Comparison of ENCODE assay signal across 8 cellular contexts in genomic region chr10:13717936-13718772, GRCh38.
DNase-seq lines count a peak whose midpoint lies in the region; ATAC-seq, FAIRE-seq and TF ChIP-seq lines count a peak whose summit lies in the region.

No MANE protein-coding gene starts in this region.

- ATAC-seq in GM21360 (IDR thresholded peaks at IDR 0.05; ENCODE audit: unreplicated experiment): no peak

- 2 to 19% (median 6%) methylated on average over 22 to 26 of the region's 26 CpGs for WGBS in small intestine, 3 donors

- no peak overlapping the region for H3K9ac ChIP-seq in Karpas-422 (ENCODE audit: low read length)

- H3K27me3 ChIP-seq in HL-60 (ENCODE audit: insufficient read depth, poor library complexity, severe bottlenecking): no peaks in the 10 kb centered on the region
- H3K27me3 ChIP-seq in small intestine (ENCODE audit: control insufficient read depth in 2 of 2, insufficient read depth in 2 of 2, low read length in 2 of 2): no peaks in the 10 kb centered on the region
- no peaks in the 10 kb centered on the region for H3K27me3 ChIP-seq in Karpas-422 (ENCODE audit: low read length)

- DNase-seq in EH (ENCODE audit: low read depth) (peak; percentile 90), HL-60 (ENCODE audit: low read depth in 1 of 2, low spot score in 1 of 2) (peak; percentile 43 to 82), T follicular helper cell (ENCODE audit: low read depth) (peak; percentile 12), astrocyte of the spinal cord (ENCODE audit: low read depth, low spot score) (peak; percentile 97), hypothalamus (lab: John Stamatoyannopoulos, UW) (peak in 35 of 51 donors; percentile 9 to 67 (median 39)), small intestine (peak; percentile 42), Karpas-422 (no peak)

- H3K27ac ChIP-seq in HL-60 (replicated peaks) (peak overlapping the region; percentile 72), small intestine (ENCODE audit: low read depth in 1 of 2, low read length in 1 of 2) (peak overlapping the region in 1 of 2 donors; percentile 47), Karpas-422 (ENCODE audit: low read length) (no peak overlapping the region)

- in situ Hi-C loops in astrocyte of the spinal cord (cut with HindIII; ENCODE audit: low sequenced_read_pairs): no loop called here

- TF ChIP-seq CTCF in HL-60 (IDR thresholded peaks at IDR 0.05; ENCODE audit: insufficient read depth, low read length) (no peak), astrocyte of the spinal cord (IDR thresholded peaks at IDR 0.05; ENCODE audit: low read depth, low read length) (no peak)

- H3K9me2 ChIP-seq in Karpas-422 (replicated peaks; ENCODE audit: insufficient read depth, low read length): no peaks in the 10 kb centered on the region

- peaks cover 0 to 3% of the 10 kb centered on the region in 2 donors for H3K4me1 ChIP-seq in small intestine (ENCODE audit: control insufficient read depth in 2 of 2, insufficient read depth in 1 of 2, low read depth in 1 of 2, low read length in 1 of 2)
- peaks cover 4% of the 10 kb centered on the region for H3K4me1 ChIP-seq in Karpas-422 (ENCODE audit: low read length)

- H3K79me2 ChIP-seq in Karpas-422 (ENCODE audit: low read length): no peaks in the 10 kb centered on the region

- no peak overlapping the region for H3K4me2 ChIP-seq in Karpas-422 (ENCODE audit: low read depth, low read length, poor library complexity, severe bottlenecking)

- H4K20me1 ChIP-seq in Karpas-422 (ENCODE audit: insufficient read depth, low read depth, low read length): no peaks in the 10 kb centered on the region

- H3K4me3 ChIP-seq in HL-60 (replicated peaks; ENCODE audit: insufficient read depth, low read length) (peak overlapping the region; percentile 21), astrocyte of the spinal cord (ENCODE audit: low read depth, low read length) (no peak overlapping the region), small intestine (ENCODE audit: low read depth in 1 of 2, low read length in 2 of 2) (peak overlapping the region in 1 of 2 donors; percentile 4), Karpas-422 (ENCODE audit: low read length) (no peak overlapping the region)

- FAIRE-seq in small intestine (lab: Jason Lieb, UNC): no peak

- no peak overlapping the region for H2AFZ ChIP-seq in Karpas-422 (ENCODE audit: low read length)

- no peaks in the 10 kb centered on the region for H3K9me3 ChIP-seq in small intestine (ENCODE audit: control insufficient read depth, low read depth)
- H3K9me3 ChIP-seq in Karpas-422 (ENCODE audit: low read length): no peaks in the 10 kb centered on the region

- no peaks in the 10 kb centered on the region for H3K36me3 ChIP-seq in small intestine (ENCODE audit: control insufficient read depth in 2 of 2, insufficient read depth in 2 of 2, low read length in 2 of 2)
- no peaks in the 10 kb centered on the region for H3K36me3 ChIP-seq in Karpas-422 (ENCODE audit: insufficient read depth, low read length)
